12 cellular contexts compared by ENCODE assay signal in genomic region chr5:109347252-109347888, GRCh38.
DNase-seq lines count a peak whose midpoint lies in the region; ATAC-seq and TF ChIP-seq lines count a peak whose summit lies in the region.
"Had no signal": no experiment of that assay in that cellular context is flagged by ENCODE, and none has a peak within 500 bp of the region (broad histone marks: within the 10 kb centered on the region; RNA-seq: fewer than 3 reads in every experiment).

No MANE protein-coding gene starts in this region.

- H3K27ac Mint-ChIP-seq in CD8-positive, alpha-beta T cell: peak overlapping the region; percentile 70
- peak overlapping the region; percentile 59 for H3K27ac Mint-ChIP-seq in nephron progenitor cell

- intact Hi-C loops in CD8-positive, alpha-beta T cell (cut with DNase I, micrococcal nuclease): loop anchor here in 1 of 2 experiments (5.0 kb wide), 1 partner anchor 90 kb away; no protein-coding TSS in a partner anchor

- peaks cover 71% of the 10 kb centered on the region for H3K36me3 Mint-ChIP-seq in CD8-positive, alpha-beta T cell
- peaks cover 44% of the 10 kb centered on the region for H3K36me3 Mint-ChIP-seq in nephron progenitor cell (ENCODE audit: low read depth)

- ATAC-seq in CD8-positive, alpha-beta T cell: peak; percentile 14
- no peak for ATAC-seq in foreskin keratinocyte
- ATAC-seq in esophagus mucosa: no peak
- ATAC-seq in HG02571 (IDR thresholded peaks at IDR 0.05; ENCODE audit: unreplicated experiment): no peak

- POLR2A ChIA-PET in CD8-positive, alpha-beta T cell (lab: Charles Lee): no interaction called here

- no peaks in the 10 kb centered on the region for H3K9me3 ChIP-seq in CD8-positive, alpha-beta T cell (ENCODE audit: low read length)

- H3K4me3 Mint-ChIP-seq in CD8-positive, alpha-beta T cell: no peak overlapping the region
- no peak overlapping the region for H3K4me3 Mint-ChIP-seq in nephron progenitor cell

- DNase-seq in CD8-positive, alpha-beta T cell: no peak
- DNase-seq in NCI-H2171 treated with DMSO at 0.1 percent for 48 hours (lab: John Stamatoyannopoulos, UW) (peak; percentile 60), foreskin keratinocyte (no peak), nephron progenitor cell (no peak), NOMO-1 treated with DMSO at 0.1 percent for 48 hours (lab: John Stamatoyannopoulos, UW; ENCODE audit: unreplicated experiment) (no peak)
- no peak for DNase-seq in effector CD4-positive, alpha-beta T cell
- DNase-seq: activated CD8-positive, alpha-beta memory T cell treated with anti-CD3 and anti-CD28 coated beads, Interleukin-2, amount 50 U/mL, for 4 hours; NCI-H226; SHP77 treated with DMSO at 0.1 percent for 48 hours had no signal

- no peak overlapping the region for H3K4me3 ChIP-seq in CD8-positive, alpha-beta T cell (ENCODE audit: low read depth, low read length)

- no peaks in the 10 kb centered on the region for H3K9me3 Mint-ChIP-seq in CD8-positive, alpha-beta T cell
- peaks cover 14% of the 10 kb centered on the region for H3K9me3 Mint-ChIP-seq in nephron progenitor cell

- CTCF ChIA-PET in CD8-positive, alpha-beta T cell (lab: Charles Lee): no interaction called here

- H3K27me3 Mint-ChIP-seq in CD8-positive, alpha-beta T cell (ENCODE audit: low read depth): no peaks in the 10 kb centered on the region
- no peaks in the 10 kb centered on the region for H3K27me3 Mint-ChIP-seq in nephron progenitor cell (ENCODE audit: low read depth, poor library complexity)

- H3K27ac ChIP-seq in CD8-positive, alpha-beta T cell (ENCODE audit: low read depth, low read length): no peak overlapping the region
- H3K27ac ChIP-seq in foreskin keratinocyte: no peak overlapping the region
- H3K27ac ChIP-seq: HL-60 had no signal

- peaks cover 26% of the 10 kb centered on the region for H3K4me1 Mint-ChIP-seq in CD8-positive, alpha-beta T cell (ENCODE audit: low read depth)
- H3K4me1 Mint-ChIP-seq in nephron progenitor cell: no peaks in the 10 kb centered on the region

- H3K4me1 ChIP-seq in CD8-positive, alpha-beta T cell (ENCODE audit: insufficient read depth, low read length): no peaks in the 10 kb centered on the region
- no peaks in the 10 kb centered on the region for H3K4me1 ChIP-seq in foreskin keratinocyte

- no peaks in the 10 kb centered on the region for H3K27me3 ChIP-seq in CD8-positive, alpha-beta T cell (ENCODE audit: insufficient read depth, low read length)
- no peaks in the 10 kb centered on the region for H3K27me3 ChIP-seq in foreskin keratinocyte

- H3K36me3 ChIP-seq in CD8-positive, alpha-beta T cell (ENCODE audit: insufficient read depth, low read length): peaks cover 15% of the 10 kb centered on the region

- no peak for TF ChIP-seq CTCF in CD8-positive, alpha-beta T cell (IDR thresholded peaks at IDR 0.05)
- TF ChIP-seq CTCF in foreskin keratinocyte (conservative IDR thresholded peaks at IDR 0.05) (peak; percentile 20), nephron progenitor cell (IDR thresholded peaks at IDR 0.05) (no peak)
